21 cellular contexts compared by ENCODE assay signal in the genomic region with DNA sequence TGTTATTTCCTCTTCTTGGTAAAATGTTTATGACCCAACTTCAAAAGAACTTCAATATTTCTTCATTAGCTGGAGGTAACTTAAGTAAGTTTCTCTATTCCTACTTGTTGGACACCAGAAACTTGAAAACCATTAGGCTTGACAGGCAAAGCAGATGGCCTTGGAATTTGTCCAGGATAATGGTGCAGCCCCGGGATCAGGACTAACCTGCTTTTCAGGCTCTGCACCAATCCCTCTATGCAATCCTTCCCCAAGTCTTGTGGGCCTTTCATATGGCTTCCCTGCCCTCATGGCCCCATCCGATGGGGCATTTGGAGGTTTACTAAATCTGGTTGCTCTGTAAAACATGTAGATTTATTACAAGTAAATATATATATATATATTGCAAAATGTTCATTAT.
DNase-seq lines count a peak whose midpoint lies in the region; ATAC-seq, FAIRE-seq and TF ChIP-seq lines count a peak whose summit lies in the region.
"Had no signal": no experiment of that assay in that cellular context is flagged by ENCODE, and none has a peak within 500 bp of the region (broad histone marks: within the 10 kb centered on the region; RNA-seq: fewer than 3 reads in every experiment).

No MANE protein-coding gene starts in this region.

- H2AFZ ChIP-seq in trophoblast cell (ENCODE audit: insufficient read depth, low read length, poor library complexity) = no peak overlapping the region

- DNase-seq in DMS79 treated with DMSO at 0.1 percent for 48 hours (lab: John Stamatoyannopoulos, UW) (peak; percentile 58), NCI-H1694 treated with DMSO at 0.1 percent for 48 hours (lab: John Stamatoyannopoulos, UW) (peak; percentile 20), bronchial epithelial cell (ENCODE audit: low read depth) (peak; percentile 67), trophoblast cell (peak; percentile 92 to 95), germinal center (ENCODE audit: low spot score) (no peak)
- DNase-seq in activated naive CD8-positive, alpha-beta T cell treated with anti-CD3 and anti-CD28 coated beads for 36 hours = no peak
- DNase-seq: activated CD4-positive, CD25-positive, alpha-beta regulatory T cell treated with anti-CD3 and anti-CD28 coated beads, Interleukin-2, amount 50 U/mL, for 72 hours; CD8-positive, alpha-beta memory T cell; EL; HFFc6; left ventricle myocardium superior; MM.1S; NCI-H526; stimulated activated naive CD4-positive, alpha-beta T cell treated with Interleukin-2 at 50 U/mL for 16 hours had no signal

- no peak overlapping the region for H4K12ac ChIP-seq in trophoblast cell (ENCODE audit: low read depth, low read length)

- ATAC-seq in HG02759 (IDR thresholded peaks at IDR 0.05; ENCODE audit: unreplicated experiment) (no peak), GM18858 (IDR thresholded peaks at IDR 0.05; ENCODE audit: unreplicated experiment) (no peak)
- ATAC-seq: left ventricle myocardium superior, Right ventricle myocardium inferior had no signal

- no peaks in the 10 kb centered on the region for H3K9me3 Mint-ChIP-seq in activated naive CD8-positive, alpha-beta T cell treated with anti-CD3 and anti-CD28 coated beads for 36 hours
- H3K9me3 Mint-ChIP-seq: activated naive CD4-positive, alpha-beta T cell treated with anti-CD3 and anti-CD28 coated beads, Interleukin-2, amount 50 U/mL, for 24 hours; CD8-positive, alpha-beta memory T cell; HFFc6 had no signal

- FAIRE-seq in bronchial epithelial cell (lab: Jason Lieb, UNC) = no peak

- peaks cover 13 to 20% of the 10 kb centered on the region in 2 experiments for H3K4me1 ChIP-seq in trophoblast cell (ENCODE audit: control insufficient read depth in 1 of 2, insufficient read depth in 2 of 2, low read length in 2 of 2)

- H2BK120ac ChIP-seq in trophoblast cell (ENCODE audit: insufficient read depth, low read length, poor library complexity) = no peak overlapping the region

- no peaks in the 10 kb centered on the region for H3K79me2 ChIP-seq in trophoblast cell (ENCODE audit: control insufficient read depth, insufficient read depth, low read length, poor library complexity)

- H3K36me3 ChIP-seq in bronchial epithelial cell (ENCODE audit: control insufficient read depth, insufficient read depth, low read length) (no peaks in the 10 kb centered on the region), trophoblast cell (ENCODE audit: control insufficient read depth in 1 of 2, insufficient read depth in 2 of 2, low read length in 2 of 2) (no peaks in the 10 kb centered on the region)
- H3K36me3 ChIP-seq: tibial nerve had no signal

- H3K27me3 Mint-ChIP-seq in activated naive CD8-positive, alpha-beta T cell treated with anti-CD3 and anti-CD28 coated beads for 36 hours = no peaks in the 10 kb centered on the region
- H3K27me3 Mint-ChIP-seq: activated naive CD4-positive, alpha-beta T cell treated with anti-CD3 and anti-CD28 coated beads, Interleukin-2, amount 50 U/mL, for 24 hours; CD8-positive, alpha-beta memory T cell had no signal

- H3K27me3 ChIP-seq in bronchial epithelial cell (ENCODE audit: control insufficient read depth, insufficient read depth, low read length) = no peaks in the 10 kb centered on the region
- no peaks in the 10 kb centered on the region for H3K27me3 ChIP-seq in trophoblast cell (ENCODE audit: insufficient read depth, low read length)
- H3K27me3 ChIP-seq: tibial nerve had no signal

- H3K23ac ChIP-seq in trophoblast cell (ENCODE audit: low read length) = no peak overlapping the region

- no peak overlapping the region for H3K27ac Mint-ChIP-seq in activated naive CD8-positive, alpha-beta T cell treated with anti-CD3 and anti-CD28 coated beads for 36 hours
- H3K27ac Mint-ChIP-seq: activated naive CD4-positive, alpha-beta T cell treated with anti-CD3 and anti-CD28 coated beads, Interleukin-2, amount 50 U/mL, for 24 hours; CD8-positive, alpha-beta memory T cell; HFFc6 had no signal

- H3K14ac ChIP-seq in trophoblast cell (ENCODE audit: low read length) = no peak overlapping the region

- no CpG with 5 or more reads among the region's 2 CpGs for WGBS in trophoblast cell (ENCODE audit: extremely low coverage, insufficient coverage, insufficient read length)

- no peak overlapping the region for H2BK12ac ChIP-seq in trophoblast cell (ENCODE audit: low read length)

- H3K4me3 ChIP-seq in bronchial epithelial cell (ENCODE audit: low read depth, low read length) (no peak overlapping the region), trophoblast cell (ENCODE audit: low read depth, low read length) (no peak overlapping the region)
- H3K4me3 ChIP-seq: tibial nerve had no signal

- TF ChIP-seq CTCF in bronchial epithelial cell (IDR thresholded peaks at IDR 0.05; ENCODE audit: insufficient read depth, low read length, severe bottlenecking) = no peak

- H2AK5ac ChIP-seq in trophoblast cell (ENCODE audit: low read length) = no peak overlapping the region

- H3K4me2 ChIP-seq in trophoblast cell (ENCODE audit: low read length) = no peak overlapping the region

- H3K36me3 Mint-ChIP-seq in activated naive CD8-positive, alpha-beta T cell treated with anti-CD3 and anti-CD28 coated beads for 36 hours = peaks cover 3% of the 10 kb centered on the region
- H3K36me3 Mint-ChIP-seq: activated naive CD4-positive, alpha-beta T cell treated with anti-CD3 and anti-CD28 coated beads, Interleukin-2, amount 50 U/mL, for 24 hours had no signal

- H3K18ac ChIP-seq in trophoblast cell (ENCODE audit: low read length) = no peak overlapping the region

- H3K9me3 ChIP-seq in trophoblast cell (ENCODE audit: insufficient read depth, low read depth, low read length) = no peaks in the 10 kb centered on the region
- H3K9me3 ChIP-seq: tibial nerve had no signal

- H3K4ac ChIP-seq in trophoblast cell (ENCODE audit: low read depth, low read length) = no peak overlapping the region

- H4K91ac ChIP-seq in trophoblast cell (ENCODE audit: low read depth, low read length) = no peak overlapping the region

- H3K27ac ChIP-seq in trophoblast cell (ENCODE audit: low read depth, low read length) = no peak overlapping the region
- H3K27ac ChIP-seq: HL-60, tibial nerve had no signal

- peaks cover 17% of the 10 kb centered on the region for H3K79me1 ChIP-seq in trophoblast cell (ENCODE audit: low read length)

- H2BK5ac ChIP-seq in trophoblast cell (ENCODE audit: low read depth, low read length, poor library complexity) = no peak overlapping the region

- no peak overlapping the region for H4K8ac ChIP-seq in trophoblast cell (ENCODE audit: low read depth, low read length)

- peaks cover 16% of the 10 kb centered on the region for H3K4me1 Mint-ChIP-seq in activated naive CD8-positive, alpha-beta T cell treated with anti-CD3 and anti-CD28 coated beads for 36 hours
- H3K4me1 Mint-ChIP-seq: neural crest cell had no signal

- no peak overlapping the region for H3K9ac ChIP-seq in trophoblast cell (ENCODE audit: low read length)

- no peak overlapping the region for H3K4me3 Mint-ChIP-seq in activated naive CD8-positive, alpha-beta T cell treated with anti-CD3 and anti-CD28 coated beads for 36 hours
- H3K4me3 Mint-ChIP-seq: activated naive CD4-positive, alpha-beta T cell treated with anti-CD3 and anti-CD28 coated beads, Interleukin-2, amount 50 U/mL, for 24 hours; CD8-positive, alpha-beta memory T cell; HFFc6; neural crest cell had no signal

Comparison
In these comparisons a context has a peak if more than half of its experiments do, and no peak if none do; other contexts are left out.
1. DNase-seq: peak in DMS79 treated with DMSO at 0.1 percent for 48 hours (single experiment), NCI-H1694 treated with DMSO at 0.1 percent for 48 hours (single experiment), bronchial epithelial cell (single experiment) and trophoblast cell (2 of 2); none in activated naive CD8-positive, alpha-beta T cell treated with anti-CD3 and anti-CD28 coated beads for 36 hours (single experiment) and germinal center (single experiment).